In the genomic region with DNA sequence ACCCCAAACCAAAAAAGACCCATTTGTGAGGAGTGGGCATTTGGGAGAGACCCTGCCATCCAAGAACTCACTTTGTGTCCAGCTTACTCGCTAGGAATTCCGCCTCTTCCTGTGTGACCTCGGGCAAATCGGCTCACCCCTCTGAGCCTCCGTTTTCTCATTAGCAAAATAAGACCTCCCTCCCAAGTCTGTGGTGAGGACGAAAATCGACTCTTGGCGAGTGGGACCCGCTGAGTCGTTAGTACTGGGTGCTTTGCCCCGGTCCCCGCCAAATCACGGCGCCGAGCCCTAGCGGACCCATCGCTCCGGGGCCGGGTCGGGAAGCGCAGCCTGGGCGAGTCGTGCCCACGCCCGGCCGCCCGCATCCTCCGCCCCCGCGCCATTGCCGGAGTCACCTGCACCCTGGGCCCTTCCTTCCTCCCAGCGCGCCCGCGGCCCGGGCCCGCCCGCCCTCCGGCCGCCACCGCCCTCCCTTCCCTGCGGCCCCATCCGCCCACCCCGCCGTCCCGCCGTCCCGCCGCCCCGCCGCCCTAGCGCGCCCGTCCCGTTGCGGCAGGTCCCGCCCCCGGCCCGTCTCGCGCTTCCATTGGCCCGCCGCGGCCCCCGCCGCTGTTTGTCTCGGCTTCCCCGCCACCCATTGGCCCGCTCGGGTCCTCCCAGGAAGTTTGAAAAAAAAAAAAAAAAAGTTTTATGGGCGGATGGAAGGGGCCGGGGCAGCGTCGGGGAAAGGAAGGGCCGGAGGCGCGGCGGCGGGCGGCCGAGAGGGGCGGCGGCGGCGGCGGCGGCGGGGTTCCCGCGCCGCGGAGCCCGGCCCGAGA, we compare ENCODE assay signal across 8 cellular contexts. TPM values are rescaled to one million over a fixed set of nuclear protein-coding genes. Genes with fewer than 3 reads are reported as not detected.
DNase-seq lines count a peak whose midpoint lies in the region; ATAC-seq and TF ChIP-seq lines count a peak whose summit lies in the region.

No MANE protein-coding gene starts in this region.

- H3K36me3 ChIP-seq in Caco-2 (ENCODE audit: control insufficient read depth, insufficient read depth, low read length) (peaks cover 2% of the 10 kb centered on the region; the same call in 1 of the 2 replicates), KOPT-K1 (ENCODE audit: insufficient read depth, low read length) (0 out of 2 replicates have a peak, but pooled peaks cover 6% of the 10 kb centered on the region), neuron (ENCODE audit: insufficient read depth, low read length) (no peaks in the 10 kb centered on the region), stomach (no peaks in the 10 kb centered on the region)

- no peaks in the 10 kb centered on the region for H3K36me3 Mint-ChIP-seq in Caco-2 (ENCODE audit: insufficient read depth, unreplicated experiment)

- H3K27me3 ChIP-seq in Caco-2 (replicated peaks; ENCODE audit: control insufficient read depth, insufficient read depth, low read length) (no peaks in the 10 kb centered on the region), neuron (ENCODE audit: insufficient read depth, low read length) (no peaks in the 10 kb centered on the region), stomach (no peaks in the 10 kb centered on the region)

- POLR2A ChIA-PET in Caco-2 (lab: Charles Lee): interaction anchor here (0.6 kb wide), 2 partner anchors 9 to 59 kb away, joined by 3 to 5 read pairs; a partner anchor contains a TSS

- H3K4me1 Mint-ChIP-seq in Caco-2 (ENCODE audit: low read depth, unreplicated experiment): peaks cover 13% of the 10 kb centered on the region

- H3K9me3 ChIP-seq in Caco-2 (no peaks in the 10 kb centered on the region), KOPT-K1 (ENCODE audit: insufficient read depth, low read length, poor library complexity, severe bottlenecking) (no peaks in the 10 kb centered on the region), neuron (ENCODE audit: low read length) (no peaks in the 10 kb centered on the region), stomach (no peaks in the 10 kb centered on the region)

- H3K4me3 ChIP-seq in Caco-2 (ENCODE audit: low read depth, low read length) (peak overlapping the region; percentile 97), neuron (ENCODE audit: low read length) (peak overlapping the region; percentile 93), stomach (peak overlapping the region; percentile 66 to 95 (median 84))

- peak; percentile 53 for ATAC-seq in GM21529 (IDR thresholded peaks at IDR 0.05; ENCODE audit: unreplicated experiment)

- H3K27ac ChIP-seq in KOPT-K1 (ENCODE audit: low read depth, low read length, poor library complexity, severe bottlenecking): peak overlapping the region; percentile 89
- peak overlapping the region; percentile 84 to 97 (median 95) for H3K27ac ChIP-seq in stomach

- H3K4me1 ChIP-seq in Caco-2: peaks cover 12% of the 10 kb centered on the region
- H3K4me1 ChIP-seq in neuron (ENCODE audit: insufficient read depth, low read length): peaks cover 21% of the 10 kb centered on the region
- H3K4me1 ChIP-seq in stomach: peaks cover 81 to 87% (median 84%) of the 10 kb centered on the region in 4 donors

- no peaks in the 10 kb centered on the region for H3K27me3 Mint-ChIP-seq in Caco-2 (ENCODE audit: insufficient read depth, unreplicated experiment)

- no peak for TF ChIP-seq EP300 in stomach (IDR thresholded peaks at IDR 0.05)

- in situ Hi-C loops in SK-MEL-5 (cut with HindIII; ENCODE audit: low pct_unique_long_range_greater_than_20kb, low sequenced_read_pairs): no loop called here

- peak overlapping the region; percentile 90 for H3K4me3 Mint-ChIP-seq in Caco-2 (ENCODE audit: unreplicated experiment)

- no peak for TF ChIP-seq POLR2A in stomach (IDR thresholded peaks at IDR 0.05)

- TF ChIP-seq CTCF in Caco-2 (IDR thresholded peaks at IDR 0.05; ENCODE audit: insufficient read depth in 1 of 2, low read depth in 1 of 2, low read length in 1 of 2, severe bottlenecking in 1 of 2, unreplicated experiment in 1 of 2): no peak
- TF ChIP-seq CTCF in stomach (IDR thresholded peaks at IDR 0.05): no peak

- no peaks in the 10 kb centered on the region for H3K9me3 Mint-ChIP-seq in Caco-2 (ENCODE audit: unreplicated experiment)

- CTCF ChIA-PET in Caco-2 (lab: Charles Lee): interaction anchor here (0.6 to 0.7 kb wide), 2 partner anchors 154 to 1507 kb away, joined by 4 to 5 read pairs; no protein-coding TSS in a partner anchor

- intact Hi-C loops in Caco-2 (cut with micrococcal nuclease; ENCODE audit: unreplicated experiment) (loop anchor here (5.0 kb wide), 1 partner anchor 57 kb away; no protein-coding TSS in a partner anchor), stomach (cut with DNase I; ENCODE audit: low total_unique reads) (no loop called here)

- no TSS peak for BruUV-seq in Caco-2 (replicated peaks; lab: Mats Ljungman, UMichigan)

- H3K27ac Mint-ChIP-seq in Caco-2 (ENCODE audit: unreplicated experiment): peak overlapping the region; percentile 63

- DNase-seq in Caco-2 (peak; percentile 90 to 92), SK-MEL-5 (ENCODE audit: low read depth, low spot score) (peak; percentile 91), foreskin melanocyte (peak; percentile 72), stomach (peak; percentile 95)
- DNase-seq in activated naive CD4-positive, alpha-beta T cell treated with Interleukin-2 at 50 U/mL for 16 hours: peak; percentile 91

- H2AFZ ChIP-seq in neuron (ENCODE audit: low read depth, low read length): peak overlapping the region; percentile 68

- 0 to 1% (median 0%) methylated on average over 53 to 78 of the region's 94 CpGs for WGBS in stomach, 5 donors

RNA-seq across cellular contexts. Expression of gene TRIOBP, which starts 48.9 kb away (rescaled TPM):
- total RNA-seq in Caco-2 (2022) (30.7 and 38.4 TPM in 2 replicates), stomach (100 to 1,000 TPM in 2 of 5 donors, 10 to 100 TPM in 3; 70.0 to 355 (median 90.6) TPM)
- 22.4 and 25.6 TPM in 2 replicates for total RNA-seq in SK-MEL-5 (2014; rRNA removed; shearing (Covaris generic))
- 55.2 and 56.9 TPM in 2 replicates for polyA plus RNA-seq in SK-MEL-5 (2015; cell fraction: cytosol; rRNA removed)
- 39.7 and 54.7 TPM in 2 replicates for polyA plus RNA-seq in SK-MEL-5 (2015; cell fraction: nucleus; rRNA removed)
- polyA plus RNA-seq in stomach: 10 to 100 TPM; 30.6 to 87.8 (median 70.2) TPM

RNA-seq across cellular contexts. Expression of gene NOL12, which starts 59.6 kb away (rescaled TPM):
- total RNA-seq in Caco-2 (2022) (20.2 and 22.3 TPM in 2 replicates), stomach (10 to 100 TPM in 4 of 5 donors, 1 to 10 TPM in 1; 9.3 to 64.6 (median 41.5) TPM)
- total RNA-seq in SK-MEL-5 (2014; rRNA removed; shearing (Covaris generic)): 50.7 and 57.9 TPM in 2 replicates
- polyA plus RNA-seq in SK-MEL-5 (2015; cell fraction: cytosol; rRNA removed): 42.4 and 57.4 TPM in 2 replicates
- polyA plus RNA-seq in SK-MEL-5 (2015; cell fraction: nucleus; rRNA removed): 59.7 and 65.1 TPM in 2 replicates
- polyA plus RNA-seq in stomach: 10 to 100 TPM; 26.6 to 35.4 (median 35.2) TPM

Comparison
In these comparisons a context has a peak if more than half of its experiments do, and no peak if none do; other contexts are left out.
1. Peak in every context shown above with its lines: DNase-seq, ATAC-seq, H3K4me3 ChIP-seq and H3K27ac ChIP-seq.